ENCODE assay signal across 38 cellular contexts in the genomic region with DNA sequence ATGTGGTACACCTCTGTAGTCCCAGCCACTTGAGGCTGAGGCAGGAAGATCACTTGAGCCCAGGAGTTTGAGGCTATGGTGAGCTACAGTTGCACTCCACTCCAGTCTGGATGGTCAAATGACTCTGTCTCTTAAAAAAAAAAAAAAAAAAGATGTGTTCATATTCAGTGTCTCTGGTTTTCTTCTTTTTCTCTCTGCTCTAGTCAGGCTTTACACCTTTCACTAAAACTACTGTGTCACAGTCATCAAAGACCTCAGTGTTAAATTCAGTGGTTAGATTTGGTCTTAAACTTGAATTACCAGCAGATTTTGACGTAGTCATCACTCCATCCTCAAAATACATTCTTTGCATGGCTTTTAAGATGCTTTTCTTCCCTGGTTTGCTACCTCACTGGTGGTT.
"Had no signal": no experiment of that assay in that cellular context is flagged by ENCODE, and none has a peak within 500 bp of the region (broad histone marks: within the 10 kb centered on the region; RNA-seq: fewer than 3 reads in every experiment).

No MANE protein-coding gene starts in this region.

- H3K27me3 Mint-ChIP-seq: activated naive CD4-positive, alpha-beta T cell treated with anti-CD3 and anti-CD28 coated beads, Interleukin-2, amount 10 ng/mL, durations not matched to agents 7 days and 5 days; activated naive CD4-positive, alpha-beta T cell treated with anti-CD3 and anti-CD28 coated beads, Interleukin-2, amount 50 U/mL, for 24 hours; activated naive CD8-positive, alpha-beta T cell; activated naive CD8-positive, alpha-beta T cell treated with anti-CD3 and anti-CD28 coated beads for 36 hours; activated naive CD8-positive, alpha-beta T cell treated with anti-CD3 and anti-CD28 coated beads, Interleukin-2, amount 10 ng/mL, durations not matched to agents 7 days and 5 days; activated naive CD8-positive, alpha-beta T cell treated with anti-CD3 and anti-CD28 coated beads, Interleukin-2, amount 50 U/mL, for 24 hours; activated T-cell treated with anti-CD3 and anti-CD28 coated beads, Interleukin-2, amount 50 U/mL, for 24 hours; activated T-helper 17 cell treated with anti-CD3 and anti-CD28 coated beads, Interleukin-2, amount 50 U/mL, for 72 hours; central memory CD8-positive, alpha-beta T cell had no signal

- FAIRE-seq: astrocyte, bronchial epithelial cell had no signal

- H3K9me3 Mint-ChIP-seq: activated naive CD4-positive, alpha-beta T cell treated with anti-CD3 and anti-CD28 coated beads for 36 hours; activated naive CD4-positive, alpha-beta T cell treated with anti-CD3 and anti-CD28 coated beads, Interleukin-2, amount 10 ng/mL, durations not matched to agents 7 days and 5 days; activated naive CD4-positive, alpha-beta T cell treated with anti-CD3 and anti-CD28 coated beads, Interleukin-2, amount 50 U/mL, for 24 hours; activated naive CD4-positive, alpha-beta T cell treated with anti-CD3 and anti-CD28 coated beads, Interleukin-2, amount 50 U/mL, for 72 hours; activated naive CD8-positive, alpha-beta T cell treated with anti-CD3 and anti-CD28 coated beads for 36 hours; activated naive CD8-positive, alpha-beta T cell treated with anti-CD3 and anti-CD28 coated beads, Interleukin-2, amount 10 ng/mL, durations not matched to agents 7 days and 5 days; activated naive CD8-positive, alpha-beta T cell treated with anti-CD3 and anti-CD28 coated beads, Interleukin-2, amount 50 U/mL, for 24 hours; activated T-cell treated with anti-CD3 and anti-CD28 coated beads, Interleukin-2, amount 50 U/mL, for 24 hours; activated T-cell treated with anti-CD3 and anti-CD28 coated beads, Interleukin-2, amount 50 U/mL, for 4 hours; activated T-cell treated with anti-CD3 and anti-CD28 coated beads, Interleukin-2, amount 50 U/mL, for 72 hours; activated T-helper 1 cell treated with anti-CD3 and anti-CD28 coated beads, Interleukin-12 subunit alpha, Interleukin-12 subunit beta, Interleukin-2, Interleukin-4 antibody, amounts not matched to agents 30 ng/mL and 10 ng/mL and 1 ng/mL, durations not matched to agents 14 hours and 24 hours and 36 hours; activated T-helper 17 cell treated with anti-CD3 and anti-CD28 coated beads, Interleukin-2, amount 50 U/mL, for 72 hours; activated T-helper 2 cell treated with anti-CD3 and anti-CD28 coated beads, Interferon-gamma antibody, Interleukin-2, Interleukin-4, amounts not matched to agents 10 μg/mL and 5 μg/mL and 100 μg/mL, durations not matched to agents 14 hours and 24 hours and 36 hours; brain; central memory CD8-positive, alpha-beta T cell had no signal

- ATAC-seq: activated naive CD4-positive, alpha-beta T cell treated with anti-CD3 and anti-CD28 coated beads, Interleukin-2, amount 50 U/mL, for 72 hours; activated naive CD8-positive, alpha-beta T cell treated with anti-CD3 and anti-CD28 coated beads, Interleukin-2, amount 50 U/mL, for 24 hours; activated T-cell treated with anti-CD3 and anti-CD28 coated beads, Interleukin-2, amount 50 U/mL, for 4 hours; activated T-cell treated with anti-CD3 and anti-CD28 coated beads, Interleukin-2, amount 50 U/mL, for 72 hours; activated T-helper 17 cell treated with anti-CD3 and anti-CD28 coated beads, Interleukin-2, amount 50 U/mL, for 72 hours; body of pancreas had no signal

- H3K4me3 Mint-ChIP-seq: activated naive CD4-positive, alpha-beta T cell treated with anti-CD3 and anti-CD28 coated beads for 36 hours; activated naive CD4-positive, alpha-beta T cell treated with anti-CD3 and anti-CD28 coated beads, Interleukin-2, amount 10 ng/mL, durations not matched to agents 7 days and 5 days; activated naive CD4-positive, alpha-beta T cell treated with anti-CD3 and anti-CD28 coated beads, Interleukin-2, amount 50 U/mL, for 24 hours; activated naive CD8-positive, alpha-beta T cell; activated naive CD8-positive, alpha-beta T cell treated with anti-CD3 and anti-CD28 coated beads for 36 hours; activated naive CD8-positive, alpha-beta T cell treated with anti-CD3 and anti-CD28 coated beads, Interleukin-2, amount 10 ng/mL, durations not matched to agents 7 days and 5 days; activated naive CD8-positive, alpha-beta T cell treated with anti-CD3 and anti-CD28 coated beads, Interleukin-2, amount 50 U/mL, for 24 hours; activated T-cell treated with anti-CD3 and anti-CD28 coated beads, Interleukin-2, amount 50 U/mL, for 24 hours; activated T-cell treated with anti-CD3 and anti-CD28 coated beads, Interleukin-2, amount 50 U/mL, for 4 hours; activated T-cell treated with anti-CD3 and anti-CD28 coated beads, Interleukin-2, amount 50 U/mL, for 72 hours; activated T-helper 1 cell treated with anti-CD3 and anti-CD28 coated beads, Interleukin-12 subunit alpha, Interleukin-12 subunit beta, Interleukin-2, Interleukin-4 antibody, amounts not matched to agents 30 ng/mL and 10 ng/mL and 1 ng/mL, durations not matched to agents 14 hours and 24 hours and 36 hours; activated T-helper 17 cell treated with anti-CD3 and anti-CD28 coated beads, Interleukin-2, amount 50 U/mL, for 72 hours; brain; central memory CD8-positive, alpha-beta T cell had no signal

- DNase-seq: activated effector memory CD4-positive, alpha-beta T cell treated with anti-CD3 and anti-CD28 coated beads, Interleukin-2, amount 50 U/mL, for 16 hours; activated effector memory CD4-positive, alpha-beta T cell treated with Interleukin-2 at 50 U/mL for 16 hours; activated gamma-delta T cell; activated gamma-delta T cell treated with Interleukin-2 at 50 U/mL for 16 hours; activated naive CD4-positive, alpha-beta T cell; activated naive CD4-positive, alpha-beta T cell treated with anti-CD3 and anti-CD28 coated beads for 36 hours; activated naive CD4-positive, alpha-beta T cell treated with anti-CD3 and anti-CD28 coated beads, Interleukin-2, amount 10 ng/mL, durations not matched to agents 7 days and 5 days; activated naive CD4-positive, alpha-beta T cell treated with anti-CD3 and anti-CD28 coated beads, Interleukin-2, amount 50 U/mL, for 16 hours; activated naive CD4-positive, alpha-beta T cell treated with Interleukin-2 at 50 U/mL for 16 hours; activated naive CD8-positive, alpha-beta T cell treated with anti-CD3 and anti-CD28 coated beads for 36 hours; activated naive CD8-positive, alpha-beta T cell treated with anti-CD3 and anti-CD28 coated beads, Interleukin-2, amount 10 ng/mL, durations not matched to agents 7 days and 5 days; activated naive CD8-positive, alpha-beta T cell treated with anti-CD3 and anti-CD28 coated beads, Interleukin-2, amount 50 U/mL, for 24 hours; activated T-cell treated with anti-CD3 and anti-CD28 coated beads for 4 hours; activated T-cell treated with anti-CD3 and anti-CD28 coated beads, Interleukin-2, amount 50 U/mL, for 1 hour; activated T-cell treated with anti-CD3 and anti-CD28 coated beads, Interleukin-2, amount 50 U/mL, for 24 hours; activated T-cell treated with anti-CD3 and anti-CD28 coated beads, Interleukin-2, amount 50 U/mL, for 4 hours; activated T-cell treated with anti-CD3 and anti-CD28 coated beads, Interleukin-2, amount 50 U/mL, for 48 hours; activated T-cell treated with anti-CD3 and anti-CD28 coated beads, Interleukin-2, amount 50 U/mL, for 72 hours; adrenal gland; amniotic stem cell; amygdala; anterior cingulate cortex; aorta; body of pancreas; brain microvascular endothelial cell; caudate nucleus; central memory CD4-positive, alpha-beta T cell; cerebellar nuclear complex had no signal

- H3K27ac Mint-ChIP-seq: activated naive CD4-positive, alpha-beta T cell treated with anti-CD3 and anti-CD28 coated beads for 36 hours; activated naive CD4-positive, alpha-beta T cell treated with anti-CD3 and anti-CD28 coated beads, Interleukin-2, amount 10 ng/mL, durations not matched to agents 7 days and 5 days; activated naive CD4-positive, alpha-beta T cell treated with anti-CD3 and anti-CD28 coated beads, Interleukin-2, amount 50 U/mL, for 24 hours; activated naive CD4-positive, alpha-beta T cell treated with anti-CD3 and anti-CD28 coated beads, Interleukin-2, amount 50 U/mL, for 72 hours; activated naive CD8-positive, alpha-beta T cell; activated naive CD8-positive, alpha-beta T cell treated with anti-CD3 and anti-CD28 coated beads for 36 hours; activated naive CD8-positive, alpha-beta T cell treated with anti-CD3 and anti-CD28 coated beads, Interleukin-2, amount 10 ng/mL, durations not matched to agents 7 days and 5 days; activated naive CD8-positive, alpha-beta T cell treated with anti-CD3 and anti-CD28 coated beads, Interleukin-2, amount 50 U/mL, for 24 hours; activated T-cell treated with anti-CD3 and anti-CD28 coated beads, Interleukin-2, amount 50 U/mL, for 24 hours; activated T-cell treated with anti-CD3 and anti-CD28 coated beads, Interleukin-2, amount 50 U/mL, for 72 hours; activated T-helper 1 cell treated with anti-CD3 and anti-CD28 coated beads, Interleukin-12 subunit alpha, Interleukin-12 subunit beta, Interleukin-2, Interleukin-4 antibody, amounts not matched to agents 30 ng/mL and 10 ng/mL and 1 ng/mL, durations not matched to agents 14 hours and 24 hours and 36 hours; activated T-helper 17 cell treated with anti-CD3 and anti-CD28 coated beads, Interleukin-2, amount 50 U/mL, for 72 hours; activated T-helper 2 cell treated with anti-CD3 and anti-CD28 coated beads, Interferon-gamma antibody, Interleukin-2, Interleukin-4, amounts not matched to agents 10 μg/mL and 5 μg/mL and 100 μg/mL, durations not matched to agents 14 hours and 24 hours and 36 hours; brain had no signal

- H3K4me1 Mint-ChIP-seq: activated naive CD4-positive, alpha-beta T cell treated with anti-CD3 and anti-CD28 coated beads, Interleukin-2, amount 10 ng/mL, durations not matched to agents 7 days and 5 days; activated naive CD8-positive, alpha-beta T cell treated with anti-CD3 and anti-CD28 coated beads, Interleukin-2, amount 10 ng/mL, durations not matched to agents 7 days and 5 days; brain had no signal
